Comparison of ENCODE assay signal across 13 cellular contexts in genomic region chr22:25942989-25943411, GRCh38.
DNase-seq lines count a peak whose midpoint lies in the region; FAIRE-seq and TF ChIP-seq lines count a peak whose summit lies in the region.
"Had no signal": no experiment of that assay in that cellular context is flagged by ENCODE, and none has a peak within 500 bp of the region (broad histone marks: within the 10 kb centered on the region; RNA-seq: fewer than 3 reads in every experiment).

No MANE protein-coding gene starts in this region.

- intact Hi-C loops in kidney (cut with DNase I) = no loop called here

- TF ChIP-seq CTCF in neural progenitor cell (IDR thresholded peaks at IDR 0.05) (no peak), kidney (IDR thresholded peaks at IDR 0.05; ENCODE audit: borderline replicate concordance, extremely low read depth, insufficient read depth) (no peak)

- peak overlapping the region; percentile 14 for H3K4me3 Mint-ChIP-seq in neural progenitor cell
- H3K4me3 Mint-ChIP-seq: activated T-helper 17 cell treated with anti-CD3 and anti-CD28 coated beads, Interleukin-2, amount 50 U/mL, for 72 hours had no signal

- H3K27me3 ChIP-seq in neural progenitor cell = no peaks in the 10 kb centered on the region

- no peak overlapping the region for H3K4me2 ChIP-seq in neural progenitor cell

- peaks cover 29% of the 10 kb centered on the region for H3K4me1 ChIP-seq in neural progenitor cell
- H3K4me1 ChIP-seq in kidney (ENCODE audit: control insufficient read depth in 1 of 2, insufficient read depth in 1 of 2, low read depth in 1 of 2, low read length in 2 of 2) = no peaks in the 10 kb centered on the region

- no peaks in the 10 kb centered on the region for H3K9me3 ChIP-seq in neural progenitor cell (ENCODE audit: low read depth)
- H3K9me3 ChIP-seq in kidney (ENCODE audit: control insufficient read depth in 1 of 2, low read length in 2 of 2) = no peaks in the 10 kb centered on the region

- H4K20me1 ChIP-seq in neural progenitor cell (ENCODE audit: low read depth) = no peaks in the 10 kb centered on the region

- H3K27ac Mint-ChIP-seq in neural progenitor cell = peak overlapping the region; percentile 88
- H3K27ac Mint-ChIP-seq: activated T-helper 17 cell treated with anti-CD3 and anti-CD28 coated beads, Interleukin-2, amount 50 U/mL, for 72 hours had no signal

- H3K4me3 ChIP-seq in neural progenitor cell (no peak overlapping the region), kidney (ENCODE audit: low read length in 2 of 2) (no peak overlapping the region)

- H3K36me3 Mint-ChIP-seq in neural progenitor cell = no peaks in the 10 kb centered on the region

- H3K27me3 Mint-ChIP-seq in neural progenitor cell (ENCODE audit: insufficient read depth, low read depth) = peaks cover 6% of the 10 kb centered on the region

- no peaks in the 10 kb centered on the region for H3K36me3 ChIP-seq in neural progenitor cell
- no peaks in the 10 kb centered on the region for H3K36me3 ChIP-seq in kidney (ENCODE audit: control insufficient read depth in 1 of 2, insufficient read depth in 2 of 2, low read length in 2 of 2)

- H3K27ac ChIP-seq in neural progenitor cell (no peak overlapping the region), kidney (ENCODE audit: low read depth in 2 of 2, low read length in 2 of 2) (no peak overlapping the region)

- H2AFZ ChIP-seq in neural progenitor cell (replicated peaks) = no peak overlapping the region

- DNase-seq in H4 (ENCODE audit: low spot score) (peak; percentile 29), NCI-H2171 treated with DMSO at 0.1 percent for 48 hours (lab: John Stamatoyannopoulos, UW) (peak; percentile 99), cerebellar cortex (ENCODE audit: low spot score) (peak; percentile 98), neural progenitor cell (ENCODE audit: low spot score) (no peak), SIG-M5 (lab: John Stamatoyannopoulos, UW) (no peak), kidney (no peak)
- no peak for DNase-seq in stimulated activated CD8-positive, alpha-beta memory T cell treated with anti-CD3 and anti-CD28 coated beads, Interleukin-4, amount 100 ng/mL, for 48 hours
- DNase-seq in stimulated activated CD4-positive, alpha-beta T cell treated with anti-CD3 and anti-CD28 coated beads, Interleukin-12 subunit alpha, Interleukin-12 subunit beta, amount 100 ng/mL, for 4 hours = no peak
- DNase-seq: DND-41; stimulated activated naive CD4-positive, alpha-beta T cell; T-helper 9 cell had no signal

- peaks cover 9% of the 10 kb centered on the region for H3F3A ChIP-seq in neural progenitor cell (ENCODE audit: low read depth)

- H3K79me2 ChIP-seq in neural progenitor cell (ENCODE audit: low read depth) = no peaks in the 10 kb centered on the region

- H3K9me3 Mint-ChIP-seq in neural progenitor cell = no peaks in the 10 kb centered on the region

- peaks cover 46% of the 10 kb centered on the region for H3K4me1 Mint-ChIP-seq in neural progenitor cell
- H3K4me1 Mint-ChIP-seq: activated T-helper 17 cell treated with anti-CD3 and anti-CD28 coated beads, Interleukin-2, amount 50 U/mL, for 72 hours had no signal

- FAIRE-seq in kidney (lab: Jason Lieb, UNC) = no peak
- FAIRE-seq: keratinocyte had no signal

- H3K9ac ChIP-seq in neural progenitor cell (no peak overlapping the region), kidney (ENCODE audit: low read length in 2 of 2) (no peak overlapping the region)

Comparison
In these comparisons a context has a peak if more than half of its experiments do, and no peak if none do; other contexts are left out.
1. DNase-seq: peak in H4 (single experiment), NCI-H2171 treated with DMSO at 0.1 percent for 48 hours (single experiment) and cerebellar cortex (single experiment); none in neural progenitor cell (single experiment), stimulated activated CD8-positive, alpha-beta memory T cell treated with anti-CD3 and anti-CD28 coated beads, Interleukin-4, amount 100 ng/mL, for 48 hours (single experiment), SIG-M5 (single experiment), kidney (single experiment) and stimulated activated CD4-positive, alpha-beta T cell treated with anti-CD3 and anti-CD28 coated beads, Interleukin-12 subunit alpha, Interleukin-12 subunit beta, amount 100 ng/mL, for 4 hours (single experiment).